ENCODE assay signal across 1 cellular context in genomic region chr17:7613769-7614421, GRCh38.
TF ChIP-seq lines count a peak whose summit lies in the region.

No MANE protein-coding gene starts in this region.

TF ChIP-seq in HEK293, 187 proteins besides CTCF, POLR2A, EP300 and RAD21 (continued from another document):
- peak; percentile 11; the same call in 1 of the 2 replicates for TF ChIP-seq HIC1 (tag by site-specific recombination; IDR thresholded peaks at IDR 0.05)
- TF ChIP-seq ZBTB17 (tag by site-specific recombination; IDR thresholded peaks at IDR 0.05) = 0 out of 2 replicates have a peak, but pooled peaks have one; percentile 22
- no peak for TF ChIP-seq ZNF830 (tag by site-specific recombination; IDR thresholded peaks at IDR 0.05; ENCODE audit: low read depth)
- TF ChIP-seq ZNF366 (tag by site-specific recombination; conservative IDR thresholded peaks at IDR 0.05) = peak; percentile 44; the same call in 1 of the 2 replicates
- no peak for TF ChIP-seq FEZF1 (tag by site-specific recombination; IDR thresholded peaks at IDR 0.05)
- no peak for TF ChIP-seq SALL2 (tag by site-specific recombination; IDR thresholded peaks at IDR 0.05; ENCODE audit: borderline replicate concordance)
- TF ChIP-seq ZBTB20 (tag by site-specific recombination; IDR thresholded peaks at IDR 0.05) = peak; percentile 74; the same call in 1 of the 2 replicates
- TF ChIP-seq ZBTB48 (tag by site-specific recombination; IDR thresholded peaks at IDR 0.05) = peak; percentile 55; the same call in 1 of the 2 replicates
- no peak for TF ChIP-seq ZNF626 (tag by site-specific recombination; IDR thresholded peaks at IDR 0.05)
- no peak for TF ChIP-seq ZNF184 (tag by site-specific recombination; IDR thresholded peaks at IDR 0.05)
- no peak for TF ChIP-seq ZNF2 (tag by site-specific recombination; IDR thresholded peaks at IDR 0.05)
- no peak for TF ChIP-seq ZNF266 (tag by site-specific recombination; IDR thresholded peaks at IDR 0.05; ENCODE audit: low read depth)
- peak; percentile 40 for TF ChIP-seq SP2 (tag by site-specific recombination; IDR thresholded peaks at IDR 0.05)
